Comparison of ENCODE assay signal across 26 cellular contexts in genomic region chr15:68000754-68001153, GRCh38.
"Had no signal": no experiment of that assay in that cellular context is flagged by ENCODE, and none has a peak within 500 bp of the region (broad histone marks: within the 10 kb centered on the region; RNA-seq: fewer than 3 reads in every experiment).

No MANE protein-coding gene starts in this region.

- H3K36me3 Mint-ChIP-seq: natural killer cell; neural progenitor cell; stimulated activated effector memory CD8-positive, alpha-beta T cell treated with anti-CD3 and anti-CD28 coated beads, Interleukin-12 subunit alpha, Interleukin-12 subunit beta, amount 100 ng/mL, for 72 hours; stimulated activated naive B cell treated with anti-CD40 and anti-IgM and Interleukin-4, amounts not matched to agents 10 μg/mL and 1 μg/mL and 100 μg/mL, for 72 hours had no signal

- H3K27ac Mint-ChIP-seq: natural killer cell; nephron; neural progenitor cell; stimulated activated effector memory CD8-positive, alpha-beta T cell treated with anti-CD3 and anti-CD28 coated beads, Interleukin-12 subunit alpha, Interleukin-12 subunit beta, amount 100 ng/mL, for 72 hours; stimulated activated naive B cell treated with anti-CD40 and anti-IgM and Interleukin-4, amounts not matched to agents 10 μg/mL and 1 μg/mL and 100 μg/mL, for 72 hours; stimulated activated naive CD8-positive, alpha-beta T cell treated with anti-CD3 and anti-CD28 coated beads, Interleukin-15, Interleukin-2, amounts not matched to agents 100 ng/mL and 50 ng/mL, for 24 hours had no signal

- ATAC-seq: natural killer cell; pancreas; right lobe of liver; stimulated activated effector memory CD8-positive, alpha-beta T cell treated with anti-CD3 and anti-CD28 coated beads, Interleukin-12 subunit alpha, Interleukin-12 subunit beta, amount 100 ng/mL, for 72 hours; stimulated activated naive B cell treated with anti-CD40 and anti-IgM and Interleukin-4, amounts not matched to agents 10 μg/mL and 1 μg/mL and 100 μg/mL, for 72 hours had no signal

- H3K4me1 ChIP-seq: neural progenitor cell, pancreas, prostate gland, right lobe of liver, tibial nerve had no signal

- H3K4me3 Mint-ChIP-seq: natural killer cell; nephron; neural progenitor cell; stimulated activated effector memory CD8-positive, alpha-beta T cell treated with anti-CD3 and anti-CD28 coated beads, Interleukin-12 subunit alpha, Interleukin-12 subunit beta, amount 100 ng/mL, for 72 hours; stimulated activated naive B cell treated with anti-CD40 and anti-IgM and Interleukin-4, amounts not matched to agents 10 μg/mL and 1 μg/mL and 100 μg/mL, for 72 hours; stimulated activated naive CD8-positive, alpha-beta T cell treated with anti-CD3 and anti-CD28 coated beads, Interleukin-15, Interleukin-2, amounts not matched to agents 100 ng/mL and 50 ng/mL, for 24 hours had no signal

- H3K27ac ChIP-seq: neural progenitor cell, pancreas, prostate gland, right atrium auricular region, right lobe of liver, sigmoid colon, stomach, thoracic aorta, thyroid gland, tibial nerve, upper lobe of left lung, vagina had no signal

- H3K9me3 Mint-ChIP-seq: natural killer cell; nephron; neural progenitor cell; stimulated activated effector memory CD8-positive, alpha-beta T cell treated with anti-CD3 and anti-CD28 coated beads, Interleukin-12 subunit alpha, Interleukin-12 subunit beta, amount 100 ng/mL, for 72 hours; stimulated activated naive B cell treated with anti-CD40 and anti-IgM and Interleukin-4, amounts not matched to agents 10 μg/mL and 1 μg/mL and 100 μg/mL, for 72 hours; stimulated activated naive CD8-positive, alpha-beta T cell treated with anti-CD3 and anti-CD28 coated beads, Interleukin-15, Interleukin-2, amounts not matched to agents 100 ng/mL and 50 ng/mL, for 24 hours had no signal

- H3K27me3 ChIP-seq: neural progenitor cell, pancreas, right atrium auricular region, right lobe of liver, sigmoid colon, stomach, thyroid gland, tibial nerve, upper lobe of left lung, vagina had no signal

- H3K9me3 ChIP-seq: pancreas, prostate gland, right atrium auricular region, right lobe of liver, sigmoid colon, stomach, thoracic aorta, thyroid gland, tibial nerve, upper lobe of left lung, vagina had no signal

- H3K4me3 ChIP-seq: neural progenitor cell, pancreas, prostate gland, right atrium auricular region, right lobe of liver, sigmoid colon, stomach, thoracic aorta, thyroid gland, tibial nerve, upper lobe of left lung, vagina had no signal

- H3K27me3 Mint-ChIP-seq: stimulated activated naive B cell treated with anti-CD40 and anti-IgM and Interleukin-4, amounts not matched to agents 10 μg/mL and 1 μg/mL and 100 μg/mL, for 72 hours; stimulated activated naive CD8-positive, alpha-beta T cell treated with anti-CD3 and anti-CD28 coated beads, Interleukin-15, Interleukin-2, amounts not matched to agents 100 ng/mL and 50 ng/mL, for 24 hours had no signal

- H3K36me3 ChIP-seq: neural progenitor cell, pancreas, prostate gland, right atrium auricular region, right lobe of liver, sigmoid colon, stomach, thoracic aorta, thyroid gland, tibial nerve, upper lobe of left lung, vagina had no signal

- H3K4me2 ChIP-seq: neural progenitor cell had no signal

- DNase-seq: natural killer cell; occipital lobe; pancreas; retina; right lobe of liver; sigmoid colon; small intestine; stimulated activated CD4-positive, alpha-beta T cell treated with anti-CD3 and anti-CD28 coated beads, Interleukin-15, amount 100 ng/mL, for 24 hours; stimulated activated CD4-positive, alpha-beta T cell treated with anti-CD3 and anti-CD28 coated beads, Interleukin-2, amount 100 ng/mL, for 24 hours; stimulated activated CD4-positive, alpha-beta T cell treated with anti-CD3 and anti-CD28 coated beads, Interleukin-2, amount 100 ng/mL, for 48 hours; stimulated activated CD4-positive, alpha-beta T cell treated with anti-CD3 and anti-CD28 coated beads, Interleukin-4, amount 100 ng/mL, for 24 hours; stimulated activated naive B cell treated with anti-CD40 and anti-IgM and Interleukin-4, amounts not matched to agents 10 μg/mL and 1 μg/mL and 100 μg/mL, for 72 hours; stimulated activated naive CD4-positive, alpha-beta T cell treated with Interleukin-2 at 50 U/mL for 16 hours; stomach; thyroid gland; trophoblast cell; upper lobe of left lung had no signal

- H2AFZ ChIP-seq: neural progenitor cell had no signal

- H3K9ac ChIP-seq: neural progenitor cell had no signal

- H3K4me1 Mint-ChIP-seq: natural killer cell; stimulated activated effector memory CD8-positive, alpha-beta T cell treated with anti-CD3 and anti-CD28 coated beads, Interleukin-12 subunit alpha, Interleukin-12 subunit beta, amount 100 ng/mL, for 72 hours; stimulated activated naive B cell treated with anti-CD40 and anti-IgM and Interleukin-4, amounts not matched to agents 10 μg/mL and 1 μg/mL and 100 μg/mL, for 72 hours had no signal
